ENCODE assay signal across 18 cellular contexts in genomic region chr5:97553829-97554452, GRCh38.
"Had no signal": no experiment of that assay in that cellular context is flagged by ENCODE, and none has a peak within 500 bp of the region (broad histone marks: within the 10 kb centered on the region; RNA-seq: fewer than 3 reads in every experiment).

No MANE protein-coding gene starts in this region.

- H3K4me3 ChIP-seq: ovary, spleen, stomach, testis had no signal

- H3K4me1 ChIP-seq: stomach, testis had no signal

- H3K9me3 ChIP-seq: ovary, spleen, stomach, testis had no signal

- H3K36me3 ChIP-seq: brain microvascular endothelial cell, ovary, spleen, stomach had no signal

- FAIRE-seq: TTC549 had no signal

- H3K27ac ChIP-seq: brain microvascular endothelial cell, ovary, spleen, stomach, testis had no signal

- H3K27me3 ChIP-seq: brain microvascular endothelial cell, ovary, spleen, stomach, testis had no signal

- DNase-seq: activated CD4-positive, alpha-beta T cell treated with anti-CD3 and anti-CD28 coated beads for 4 hours; activated CD8-positive, alpha-beta T cell treated with anti-CD3 and anti-CD28 coated beads for 36 hours; activated effector memory CD4-positive, alpha-beta T cell treated with Interleukin-2 at 50 U/mL for 16 hours; activated T-cell treated with anti-CD3 and anti-CD28 coated beads, Interleukin-2, amount 50 U/mL, for 4 hours; brain microvascular endothelial cell; cortex of kidney; effector CD4-positive, alpha-beta T cell; islet precursor cell; mammary epithelial cell; naive thymus-derived CD4-positive, alpha-beta T cell; ovary; spleen; stomach; testis had no signal

- ATAC-seq: activated CD8-positive, alpha-beta T cell treated with anti-CD3 and anti-CD28 coated beads for 36 hours; activated T-cell treated with anti-CD3 and anti-CD28 coated beads, Interleukin-2, amount 50 U/mL, for 4 hours; left lobe of liver; naive thymus-derived CD4-positive, alpha-beta T cell; sciatic nerve; WTC11 had no signal
